ENCODE assay signal across 8 cellular contexts in the genomic region with DNA sequence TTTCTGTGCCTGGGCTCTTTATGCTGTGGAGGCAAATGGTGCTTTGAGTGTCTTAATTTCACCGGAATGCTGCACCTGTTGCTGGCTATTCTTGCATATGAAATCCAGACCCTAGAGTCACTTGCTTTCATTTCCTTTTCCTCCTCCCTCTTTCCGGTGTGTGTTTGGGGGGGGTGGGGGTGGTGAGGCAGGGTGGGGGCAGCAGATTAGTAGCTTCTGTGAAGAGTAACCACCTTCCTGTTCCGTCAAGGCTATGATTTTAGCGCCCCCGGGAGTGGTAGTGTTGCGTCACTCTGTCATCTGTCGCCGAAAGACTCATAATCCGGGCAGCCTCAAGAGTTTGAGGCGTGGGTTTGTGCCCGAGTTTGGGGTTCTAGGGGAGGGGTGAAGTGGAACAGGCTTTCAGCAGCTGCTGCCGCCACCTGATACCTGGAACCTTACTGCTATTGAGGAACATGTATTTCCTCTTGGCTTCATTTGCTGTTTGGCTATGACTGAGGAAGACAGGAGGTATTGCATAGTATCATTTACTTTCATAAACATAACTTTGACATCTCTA. TPM values are rescaled to one million over a fixed set of nuclear protein-coding genes. Genes with fewer than 3 reads are reported as not detected.
A peak's percentile ranks its signal among the peaks of the same experiment; 100 is the strongest.
DNase-seq lines count a peak whose midpoint lies in the region; ATAC-seq and TF ChIP-seq lines count a peak whose summit lies in the region.

No MANE protein-coding gene starts in this region.

- DNase-seq in left ventricle myocardium superior (no peak), right atrium auricular region (ENCODE audit: low spot score) (no peak), left lobe of liver (ENCODE audit: low spot score) (no peak), mammary epithelial cell (no peak), smooth muscle cell (lab: John Stamatoyannopoulos, UW; ENCODE audit: unreplicated experiment) (no peak)
- peak; percentile 84 for DNase-seq in activated CD4-positive, alpha-beta memory T cell treated with anti-CD3 and anti-CD28 coated beads for 36 hours

- no peak overlapping the region for H3K4me2 ChIP-seq in mammary epithelial cell (ENCODE audit: insufficient read depth, low read depth, low read length)
- no peak overlapping the region for H3K4me2 ChIP-seq in smooth muscle cell

- H3K27me3 ChIP-seq in right atrium auricular region: no peaks in the 10 kb centered on the region
- no peaks in the 10 kb centered on the region for H3K27me3 ChIP-seq in subcutaneous abdominal adipose tissue (ENCODE audit: control insufficient read depth in 5 of 5, insufficient read depth in 4 of 5, low read length in 5 of 5)
- no peaks in the 10 kb centered on the region for H3K27me3 ChIP-seq in mammary epithelial cell (ENCODE audit: insufficient read depth, low read length)
- H3K27me3 ChIP-seq in smooth muscle cell (ENCODE audit: low read depth): no peaks in the 10 kb centered on the region

- no peak overlapping the region for H3K9ac ChIP-seq in subcutaneous abdominal adipose tissue (ENCODE audit: low read length in 5 of 5)
- no peak overlapping the region for H3K9ac ChIP-seq in mammary epithelial cell (ENCODE audit: insufficient read depth, low read length)
- no peak overlapping the region for H3K9ac ChIP-seq in smooth muscle cell (ENCODE audit: low read depth)

- H3K79me2 ChIP-seq in mammary epithelial cell (ENCODE audit: insufficient read depth, low read length) (peaks cover 37% of the 10 kb centered on the region), smooth muscle cell (ENCODE audit: low read depth) (peaks cover 7% of the 10 kb centered on the region)

- H3K27me3 Mint-ChIP-seq in activated CD4-positive, alpha-beta memory T cell treated with anti-CD3 and anti-CD28 coated beads for 36 hours: no peaks in the 10 kb centered on the region

- H3K4me3 ChIP-seq in right atrium auricular region (no peak overlapping the region), subcutaneous abdominal adipose tissue (ENCODE audit: low read depth in 1 of 5, low read length in 5 of 5) (peak overlapping the region in 3 of 5 donors; percentile 8 to 33 (median 9)), mammary epithelial cell (replicated peaks in 1 of 3; ENCODE audit: insufficient read depth in 1 of 3, low read depth in 2 of 3, low read length in 3 of 3) (no peak overlapping the region), smooth muscle cell (no peak overlapping the region)

- in situ Hi-C loops in mammary epithelial cell (cut with MboI; ENCODE audit: low sequenced_read_pairs in 2 of 2): no loop called here

- H3K36me3 ChIP-seq in right atrium auricular region (no peaks in the 10 kb centered on the region), subcutaneous abdominal adipose tissue (ENCODE audit: control insufficient read depth in 5 of 5, insufficient read depth in 5 of 5, low read length in 5 of 5) (peaks cover 0 to 3% (median 0%) of the 10 kb centered on the region in 5 donors), mammary epithelial cell (ENCODE audit: insufficient read depth, low read length) (no peaks in the 10 kb centered on the region), smooth muscle cell (ENCODE audit: low read depth) (no peaks in the 10 kb centered on the region)

- peak overlapping the region; percentile 67 for H3K27ac Mint-ChIP-seq in activated CD4-positive, alpha-beta memory T cell treated with anti-CD3 and anti-CD28 coated beads for 36 hours

- no TSS peak for BruUV-seq in mammary epithelial cell (replicated peaks; lab: Mats Ljungman, UMichigan)

- H3K4me1 ChIP-seq in right atrium auricular region (peaks cover 0 to 63% of the 10 kb centered on the region in 2 donors), subcutaneous abdominal adipose tissue (ENCODE audit: control insufficient read depth in 5 of 5, insufficient read depth in 5 of 5, low read length in 5 of 5) (peaks cover 3 to 70% (median 47%) of the 10 kb centered on the region in 5 donors), mammary epithelial cell (ENCODE audit: insufficient read depth, low read length) (peaks cover 47% of the 10 kb centered on the region), smooth muscle cell (ENCODE audit: low read depth) (no peaks in the 10 kb centered on the region)

- H3K4me3 Mint-ChIP-seq in activated CD4-positive, alpha-beta memory T cell treated with anti-CD3 and anti-CD28 coated beads for 36 hours: peak overlapping the region; percentile 67

- H3K4me1 Mint-ChIP-seq in activated CD4-positive, alpha-beta memory T cell treated with anti-CD3 and anti-CD28 coated beads for 36 hours (ENCODE audit: low read depth): peaks cover 40% of the 10 kb centered on the region

- dilution Hi-C loops in mammary epithelial cell (cut with HindIII; ENCODE audit: low sequenced_read_pairs): no loop called here

- H4K20me1 ChIP-seq in mammary epithelial cell (ENCODE audit: insufficient read depth, low read length) (no peaks in the 10 kb centered on the region), smooth muscle cell (ENCODE audit: low read depth) (peaks cover 37% of the 10 kb centered on the region)

- no peaks in the 10 kb centered on the region for H3K36me3 Mint-ChIP-seq in activated CD4-positive, alpha-beta memory T cell treated with anti-CD3 and anti-CD28 coated beads for 36 hours

- WGBS in mammary epithelial cell (ENCODE audit: low coverage, missing lambda C conversion rate): 73% methylated on average over 3 of the region's 12 CpGs
- WGBS in smooth muscle cell (ENCODE audit: low lambda C conversion rate): 73% methylated on average over 12 of the region's 12 CpGs

- intact Hi-C loops in left ventricle myocardium superior (cut with micrococcal nuclease): no loop called here
- intact Hi-C loops in activated CD4-positive, alpha-beta memory T cell treated with anti-CD3 and anti-CD28 coated beads for 36 hours (cut with micrococcal nuclease): loop anchor here (1.0 to 2.0 kb wide), 6 partner anchors 10 to 239 kb away; a partner anchor contains a TSS
- intact Hi-C loops in mammary epithelial cell (cut with micrococcal nuclease): loop anchor here (5.0 kb wide), 2 partner anchors 47 to 83 kb away; a partner anchor contains a TSS

- H3K27ac ChIP-seq in right atrium auricular region: no peak overlapping the region
- H3K27ac ChIP-seq in subcutaneous abdominal adipose tissue (ENCODE audit: low read depth, low read length): peak overlapping the region; percentile 53
- no peak overlapping the region for H3K27ac ChIP-seq in mammary epithelial cell (ENCODE audit: insufficient read depth, low read depth, low read length)
- H3K27ac ChIP-seq in smooth muscle cell (ENCODE audit: low read depth): no peak overlapping the region

- no peaks in the 10 kb centered on the region for H3K9me3 ChIP-seq in right atrium auricular region
- H3K9me3 ChIP-seq in subcutaneous abdominal adipose tissue (ENCODE audit: control insufficient read depth in 5 of 5, low read length in 5 of 5): no peaks in the 10 kb centered on the region
- H3K9me3 ChIP-seq in mammary epithelial cell (replicated peaks; ENCODE audit: insufficient read depth, low read length): no peaks in the 10 kb centered on the region
- no peaks in the 10 kb centered on the region for H3K9me3 ChIP-seq in smooth muscle cell (replicated peaks; ENCODE audit: low read depth)

- H2AFZ ChIP-seq in mammary epithelial cell (ENCODE audit: low read depth, low read length) (no peak overlapping the region), smooth muscle cell (ENCODE audit: low read depth) (no peak overlapping the region)

- no peaks in the 10 kb centered on the region for H3F3A ChIP-seq in smooth muscle cell (ENCODE audit: low read depth)

- ATAC-seq in left ventricle myocardium superior (peak; percentile 27), HG03558 (IDR thresholded peaks at IDR 0.05; ENCODE audit: extremely low read depth, unreplicated experiment) (peak; percentile 42), left lobe of liver (peak; percentile 20)

- H3K9me3 Mint-ChIP-seq in activated CD4-positive, alpha-beta memory T cell treated with anti-CD3 and anti-CD28 coated beads for 36 hours: no peaks in the 10 kb centered on the region

- CTCF ChIA-PET in activated CD4-positive, alpha-beta memory T cell treated with anti-CD3 and anti-CD28 coated beads for 36 hours (lab: Charles Lee): interaction anchor here (0.7 kb wide), 2 partner anchors 23 to 148 kb away, joined by 3 read pairs; no protein-coding TSS in a partner anchor
- CTCF ChIA-PET in mammary epithelial cell (lab: Charles Lee; ENCODE audit: low non-redundant PET): no interaction called here

- no peak for TF ChIP-seq CTCF in right atrium auricular region (IDR thresholded peaks at IDR 0.05)
- TF ChIP-seq CTCF in mammary epithelial cell (conservative IDR thresholded peaks at IDR 0.05 in 1 of 2, IDR thresholded peaks at IDR 0.05 in 1 of 2; ENCODE audit: extremely low read depth in 1 of 2, insufficient read depth in 1 of 2, low read depth in 1 of 2, low read length in 2 of 2): no peak
- TF ChIP-seq CTCF in smooth muscle cell (IDR thresholded peaks at IDR 0.05; ENCODE audit: borderline replicate concordance, insufficient read depth, poor library complexity, severe bottlenecking): no peak

- POLR2A ChIA-PET in activated CD4-positive, alpha-beta memory T cell treated with anti-CD3 and anti-CD28 coated beads for 36 hours (lab: Charles Lee): interaction anchor here (1.2 kb wide), 1 partner anchor 11 kb away, joined by 3 read pairs; no protein-coding TSS in a partner anchor

RNA-seq across cellular contexts. Expression of a gene that starts 49.1 kb away (rescaled TPM):
- 72.0 TPM for total RNA-seq in left ventricle myocardium superior
- total RNA-seq in right atrium auricular region: 10 to 100 TPM; 57.5 to 75.8 TPM
- total RNA-seq in activated CD4-positive, alpha-beta memory T cell treated with anti-CD3 and anti-CD28 coated beads for 36 hours: 10 to 100 TPM; 37.8 to 38.1 TPM
- total RNA-seq in left lobe of liver: 29.2 TPM
- 10 to 100 TPM; 36.8 to 44.9 TPM for total RNA-seq in mammary epithelial cell
- polyA plus RNA-seq in mammary epithelial cell: 10.0 TPM
- 72.3 TPM for polyA minus RNA-seq in mammary epithelial cell
- total RNA-seq in smooth muscle cell: 35.9 and 47.3 TPM in 2 replicates
- polyA plus RNA-seq in smooth muscle cell: 12.6 and 25.2 TPM in 2 replicates

Comparison
In these comparisons a context has a peak if more than half of its experiments do, and no peak if none do; other contexts are left out.
1. H3K4me3 ChIP-seq: peak in subcutaneous abdominal adipose tissue (3 of 5); none in right atrium auricular region (0 of 2), mammary epithelial cell (0 of 3) and smooth muscle cell (single experiment).
2. Peak in every context shown above with its lines, with median percentiles within 50 percentile points of each other: ATAC-seq.